In genomic region chr14:47273939-47274338, GRCh38 we compare ENCODE assay signal across 34 cellular contexts.
"Had no signal": no experiment of that assay in that cellular context is flagged by ENCODE, and none has a peak within 500 bp of the region (broad histone marks: within the 10 kb centered on the region; RNA-seq: fewer than 3 reads in every experiment).

No MANE protein-coding gene starts in this region.

- DNase-seq: activated B cell treated with CpG ODN at 0.5 μM for 24 hours; activated CD4-positive, alpha-beta memory T cell treated with anti-CD3 and anti-CD28 coated beads for 36 hours; activated CD4-positive, alpha-beta T cell treated with anti-CD3 and anti-CD28 coated beads for 4 hours; activated CD4-positive, alpha-beta T cell treated with anti-CD3 and anti-CD28 coated beads, Interleukin-2, amount 10 ng/mL, durations not matched to agents 24 days and 14 days; activated CD4-positive, alpha-beta T cell treated with anti-CD3 and anti-CD28 coated beads, Interleukin-2, amount 50 U/mL, for 1 hour; activated CD4-positive, alpha-beta T cell treated with anti-CD3 and anti-CD28 coated beads, Interleukin-2, amount 50 U/mL, for 4 hours; activated CD4-positive, CD25-positive, alpha-beta regulatory T cell treated with anti-CD3 and anti-CD28 coated beads, Interleukin-2, amount 50 U/mL, for 72 hours; activated CD8-positive, alpha-beta memory T cell treated with anti-CD3 and anti-CD28 coated beads, Interleukin-2, amount 50 U/mL, for 4 hours; activated CD8-positive, alpha-beta T cell treated with anti-CD3 and anti-CD28 coated beads for 36 hours; activated effector memory CD4-positive, alpha-beta T cell treated with anti-CD3 and anti-CD28 coated beads, Interleukin-2, amount 50 U/mL, for 16 hours; activated gamma-delta T cell treated with Interleukin-2 at 50 U/mL for 16 hours; activated naive CD4-positive, alpha-beta T cell; activated naive CD4-positive, alpha-beta T cell treated with anti-CD3 and anti-CD28 coated beads for 36 hours; activated naive CD4-positive, alpha-beta T cell treated with anti-CD3 and anti-CD28 coated beads, Interleukin-2, amount 50 U/mL, for 16 hours; activated naive CD8-positive, alpha-beta T cell treated with anti-CD3 and anti-CD28 coated beads for 36 hours; activated T-cell treated with anti-CD3 and anti-CD28 coated beads for 4 hours; activated T-cell treated with anti-CD3 and anti-CD28 coated beads, Interleukin-2, amount 50 U/mL, for 1 hour; activated T-cell treated with anti-CD3 and anti-CD28 coated beads, Interleukin-2, amount 50 U/mL, for 4 hours; activated T-cell treated with anti-CD3 and anti-CD28 coated beads, Interleukin-2, amount 50 U/mL, for 72 hours; adrenal gland; amniotic stem cell; aorta; body of pancreas; brain microvascular endothelial cell; central memory CD4-positive, alpha-beta T cell; T-helper 2 cell; T-helper 9 cell had no signal

- H3K9me3 Mint-ChIP-seq: activated B cell treated with CpG ODN at 0.5 μM for 24 hours; activated CD4-positive, alpha-beta memory T cell treated with anti-CD3 and anti-CD28 coated beads for 36 hours; activated CD4-positive, alpha-beta T cell treated with anti-CD3 and anti-CD28 coated beads, Interleukin-2, amount 10 ng/mL, durations not matched to agents 24 days and 14 days; activated naive CD4-positive, alpha-beta T cell treated with anti-CD3 and anti-CD28 coated beads for 36 hours; activated naive CD4-positive, alpha-beta T cell treated with anti-CD3 and anti-CD28 coated beads, Interleukin-2, amount 50 U/mL, for 72 hours; activated naive CD8-positive, alpha-beta T cell treated with anti-CD3 and anti-CD28 coated beads for 36 hours; activated T-cell treated with anti-CD3 and anti-CD28 coated beads, Interleukin-2, amount 50 U/mL, for 72 hours; activated T-helper 1 cell treated with anti-CD3 and anti-CD28 coated beads, Interleukin-12 subunit alpha, Interleukin-12 subunit beta, Interleukin-2, Interleukin-4 antibody, amounts not matched to agents 30 ng/mL and 10 ng/mL and 1 ng/mL, durations not matched to agents 14 hours and 24 hours and 36 hours; T-helper 1 cell treated with Interleukin-12 subunit alpha and Interleukin-12 subunit beta and Interleukin-4 antibody, amounts not matched to agents 30 μg/mL and 1 μg/mL, for 36 hours; T-helper 2 cell treated with Interferon-gamma antibody and Interleukin-4, amounts not matched to agents 5 μg/mL and 100 μg/mL, for 36 hours had no signal

- H3K4me1 Mint-ChIP-seq: activated B cell treated with CpG ODN at 0.5 μM for 24 hours; activated CD4-positive, alpha-beta T cell treated with anti-CD3 and anti-CD28 coated beads, Interleukin-2, amount 10 ng/mL, durations not matched to agents 24 days and 14 days; activated naive CD8-positive, alpha-beta T cell treated with anti-CD3 and anti-CD28 coated beads for 36 hours; activated T-helper 17 cell treated with anti-CD3 and anti-CD28 coated beads, Interleukin-2, amount 50 U/mL, for 72 hours had no signal

- H3K27ac Mint-ChIP-seq: activated B cell treated with CpG ODN at 0.5 μM for 24 hours; activated CD4-positive, alpha-beta memory T cell treated with anti-CD3 and anti-CD28 coated beads for 36 hours; activated CD4-positive, alpha-beta T cell treated with anti-CD3 and anti-CD28 coated beads, Interleukin-2, amount 10 ng/mL, durations not matched to agents 24 days and 14 days; activated CD8-positive, alpha-beta T cell treated with anti-CD3 and anti-CD28 coated beads for 36 hours; activated naive CD4-positive, alpha-beta T cell treated with anti-CD3 and anti-CD28 coated beads for 36 hours; activated naive CD4-positive, alpha-beta T cell treated with anti-CD3 and anti-CD28 coated beads, Interleukin-2, amount 50 U/mL, for 72 hours; activated naive CD8-positive, alpha-beta T cell treated with anti-CD3 and anti-CD28 coated beads for 36 hours; activated T-cell treated with anti-CD3 and anti-CD28 coated beads, Interleukin-2, amount 50 U/mL, for 72 hours; activated T-helper 1 cell treated with anti-CD3 and anti-CD28 coated beads, Interleukin-12 subunit alpha, Interleukin-12 subunit beta, Interleukin-2, Interleukin-4 antibody, amounts not matched to agents 30 ng/mL and 10 ng/mL and 1 ng/mL, durations not matched to agents 14 hours and 24 hours and 36 hours; activated T-helper 17 cell treated with anti-CD3 and anti-CD28 coated beads, Interleukin-2, amount 50 U/mL, for 72 hours; T-helper 1 cell treated with Interleukin-12 subunit alpha and Interleukin-12 subunit beta and Interleukin-4 antibody, amounts not matched to agents 30 μg/mL and 1 μg/mL, for 36 hours; T-helper 2 cell treated with Interferon-gamma antibody and Interleukin-4, amounts not matched to agents 5 μg/mL and 100 μg/mL, for 36 hours had no signal

- H3K9me3 ChIP-seq: adrenal gland, body of pancreas, breast epithelium had no signal

- H3K36me3 ChIP-seq: adrenal gland, brain microvascular endothelial cell, breast epithelium had no signal

- H3K4me1 ChIP-seq: adrenal gland, body of pancreas, breast epithelium had no signal

- ATAC-seq: activated CD8-positive, alpha-beta T cell treated with anti-CD3 and anti-CD28 coated beads for 36 hours; activated naive CD4-positive, alpha-beta T cell treated with anti-CD3 and anti-CD28 coated beads, Interleukin-2, amount 50 U/mL, for 72 hours; activated T-cell treated with anti-CD3 and anti-CD28 coated beads, Interleukin-2, amount 50 U/mL, for 4 hours; activated T-cell treated with anti-CD3 and anti-CD28 coated beads, Interleukin-2, amount 50 U/mL, for 72 hours; activated T-helper 17 cell treated with anti-CD3 and anti-CD28 coated beads, Interleukin-2, amount 50 U/mL, for 72 hours; body of pancreas had no signal

- H3K27me3 Mint-ChIP-seq: activated B cell treated with CpG ODN at 0.5 μM for 24 hours; activated CD4-positive, alpha-beta memory T cell treated with anti-CD3 and anti-CD28 coated beads for 36 hours; activated CD4-positive, alpha-beta T cell treated with anti-CD3 and anti-CD28 coated beads, Interleukin-2, amount 10 ng/mL, durations not matched to agents 24 days and 14 days; activated CD8-positive, alpha-beta T cell treated with anti-CD3 and anti-CD28 coated beads for 36 hours; activated naive CD8-positive, alpha-beta T cell treated with anti-CD3 and anti-CD28 coated beads for 36 hours; activated T-helper 17 cell treated with anti-CD3 and anti-CD28 coated beads, Interleukin-2, amount 50 U/mL, for 72 hours had no signal

- H3K4me3 ChIP-seq: adrenal gland, body of pancreas, breast epithelium had no signal

- H3K27ac ChIP-seq: adrenal gland, body of pancreas, brain microvascular endothelial cell, breast epithelium, VCaP had no signal

- H3K27me3 ChIP-seq: adrenal gland, body of pancreas, brain microvascular endothelial cell, breast epithelium had no signal

- H3K36me3 Mint-ChIP-seq: activated CD4-positive, alpha-beta memory T cell treated with anti-CD3 and anti-CD28 coated beads for 36 hours; activated naive CD4-positive, alpha-beta T cell treated with anti-CD3 and anti-CD28 coated beads, Interleukin-2, amount 50 U/mL, for 72 hours; activated naive CD8-positive, alpha-beta T cell treated with anti-CD3 and anti-CD28 coated beads for 36 hours had no signal

- H3K4me3 Mint-ChIP-seq: activated B cell treated with CpG ODN at 0.5 μM for 24 hours; activated CD4-positive, alpha-beta memory T cell treated with anti-CD3 and anti-CD28 coated beads for 36 hours; activated CD4-positive, alpha-beta T cell treated with anti-CD3 and anti-CD28 coated beads, Interleukin-2, amount 10 ng/mL, durations not matched to agents 24 days and 14 days; activated CD8-positive, alpha-beta T cell treated with anti-CD3 and anti-CD28 coated beads for 36 hours; activated naive CD4-positive, alpha-beta T cell treated with anti-CD3 and anti-CD28 coated beads for 36 hours; activated naive CD8-positive, alpha-beta T cell treated with anti-CD3 and anti-CD28 coated beads for 36 hours; activated T-cell treated with anti-CD3 and anti-CD28 coated beads, Interleukin-2, amount 50 U/mL, for 4 hours; activated T-cell treated with anti-CD3 and anti-CD28 coated beads, Interleukin-2, amount 50 U/mL, for 72 hours; activated T-helper 1 cell treated with anti-CD3 and anti-CD28 coated beads, Interleukin-12 subunit alpha, Interleukin-12 subunit beta, Interleukin-2, Interleukin-4 antibody, amounts not matched to agents 30 ng/mL and 10 ng/mL and 1 ng/mL, durations not matched to agents 14 hours and 24 hours and 36 hours; activated T-helper 17 cell treated with anti-CD3 and anti-CD28 coated beads, Interleukin-2, amount 50 U/mL, for 72 hours; T-helper 1 cell treated with Interleukin-12 subunit alpha and Interleukin-12 subunit beta and Interleukin-4 antibody, amounts not matched to agents 30 μg/mL and 1 μg/mL, for 36 hours; T-helper 2 cell treated with Interferon-gamma antibody and Interleukin-4, amounts not matched to agents 5 μg/mL and 100 μg/mL, for 36 hours had no signal
